In the genomic region with DNA sequence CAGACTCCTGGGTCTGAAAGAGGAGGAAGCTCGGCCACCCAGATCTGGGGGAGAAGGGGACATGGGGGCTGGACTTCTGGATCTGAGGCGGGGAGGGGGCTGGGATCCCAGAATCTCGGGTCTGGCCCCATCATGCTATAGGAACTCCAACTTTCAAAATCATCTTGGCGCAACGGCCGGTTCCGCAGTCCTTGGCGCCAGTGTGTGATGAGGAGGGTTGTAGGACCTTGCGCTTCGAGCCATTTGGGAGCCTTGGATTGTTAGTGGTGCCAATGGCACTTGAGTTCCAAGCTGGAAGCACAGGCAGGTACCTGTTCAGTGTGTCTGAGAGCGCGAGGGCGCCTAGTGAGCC, we compare ENCODE assay signal across 9 cellular contexts. TPM values are rescaled to one million over a fixed set of nuclear protein-coding genes. Genes with fewer than 3 reads are reported as not detected.
DNase-seq lines count a peak whose midpoint lies in the region; ATAC-seq and TF ChIP-seq lines count a peak whose summit lies in the region.
"Had no signal": no experiment of that assay in that cellular context is flagged by ENCODE, and none has a peak within 500 bp of the region (broad histone marks: within the 10 kb centered on the region; RNA-seq: fewer than 3 reads in every experiment).

No MANE protein-coding gene starts in this region.

- H3K9ac ChIP-seq in smooth muscle cell (ENCODE audit: low read depth): peak overlapping the region; percentile 82

- H3K27me3 Mint-ChIP-seq in HFFc6 (ENCODE audit: insufficient read depth) (peaks cover 2% of the 10 kb centered on the region; the same call in 1 of the 2 replicates), WTC11 (ENCODE audit: low read depth) (no peaks in the 10 kb centered on the region)

- H3K27ac Mint-ChIP-seq in HFFc6 (peak overlapping the region; percentile 95), WTC11 (peak overlapping the region; percentile 97)

- no peaks in the 10 kb centered on the region for H3K9me3 ChIP-seq in hepatocyte (ENCODE audit: low read depth)
- no peaks in the 10 kb centered on the region for H3K9me3 ChIP-seq in smooth muscle cell (replicated peaks; ENCODE audit: low read depth)

- H3K36me3 Mint-ChIP-seq in HFFc6 (ENCODE audit: low read depth): peaks cover 24% of the 10 kb centered on the region
- H3K36me3 Mint-ChIP-seq in WTC11: peaks cover 12% of the 10 kb centered on the region

- H3K4me3 Mint-ChIP-seq in HFFc6: peak overlapping the region; percentile 99
- H3K4me3 Mint-ChIP-seq in WTC11: peak overlapping the region; percentile 99

- DNase-seq in HFFc6 (no peak), WTC11 (ENCODE audit: low spot score) (no peak), hepatocyte (ENCODE audit: low spot score) (no peak), smooth muscle cell (lab: John Stamatoyannopoulos, UW; ENCODE audit: unreplicated experiment) (no peak), DMS79 (lab: John Stamatoyannopoulos, UW) (no peak), NCI-H2171 treated with DMSO at 0.1 percent for 48 hours (lab: John Stamatoyannopoulos, UW) (no peak)
- DNase-seq in stimulated activated CD4-positive, alpha-beta T cell treated with anti-CD3 and anti-CD28 coated beads, Interleukin-4, amount 100 ng/mL, for 24 hours: no peak

- 6% methylated on average over 11 of the region's 13 CpGs for WGBS in hepatocyte (ENCODE audit: low lambda C conversion rate, missing lambda C conversion rate)
- WGBS in smooth muscle cell (ENCODE audit: low lambda C conversion rate): 5% methylated on average over 12 of the region's 13 CpGs

- H2AFZ ChIP-seq in hepatocyte: peak overlapping the region; percentile 17
- H2AFZ ChIP-seq in smooth muscle cell (ENCODE audit: low read depth): peak overlapping the region; percentile 21

- no peaks in the 10 kb centered on the region for H3K36me3 ChIP-seq in hepatocyte (replicated peaks; ENCODE audit: insufficient read depth, low read depth)
- H3K36me3 ChIP-seq in smooth muscle cell (ENCODE audit: low read depth): no peaks in the 10 kb centered on the region

- POLR2A ChIA-PET in WTC11 (lab: Charles Lee): interaction anchor here (0.6 to 2.1 kb wide), 6 partner anchors 23 to 363 kb away, joined by 3 to 10 read pairs (median 4); no protein-coding TSS in a partner anchor

- H3K4me1 Mint-ChIP-seq in HFFc6 (ENCODE audit: low read depth): peaks cover 38% of the 10 kb centered on the region
- H3K4me1 Mint-ChIP-seq in WTC11: peaks cover 31% of the 10 kb centered on the region

- H3K79me2 ChIP-seq in hepatocyte (peaks cover 72% of the 10 kb centered on the region), smooth muscle cell (ENCODE audit: low read depth) (peaks cover 71% of the 10 kb centered on the region)

- CTCF ChIA-PET in WTC11 (lab: Charles Lee): interaction anchor here (0.6 to 3.4 kb wide), 58 partner anchors 10 to 819 kb away, joined by 3 to 60 read pairs (median 8); a partner anchor contains a TSS

- no peaks in the 10 kb centered on the region for H3K9me2 ChIP-seq in hepatocyte (replicated peaks; ENCODE audit: insufficient read depth)

- peak overlapping the region; percentile 27 for H3K4me3 ChIP-seq in hepatocyte
- peak overlapping the region; percentile 86 for H3K4me3 ChIP-seq in smooth muscle cell

- H3K27ac ChIP-seq in hepatocyte (peak overlapping the region; percentile 72), smooth muscle cell (ENCODE audit: low read depth) (peak overlapping the region; percentile 7)

- no peaks in the 10 kb centered on the region for H3K27me3 ChIP-seq in hepatocyte
- no peaks in the 10 kb centered on the region for H3K27me3 ChIP-seq in smooth muscle cell (ENCODE audit: low read depth)

- peaks cover 4% of the 10 kb centered on the region for H4K20me1 ChIP-seq in hepatocyte (ENCODE audit: insufficient read depth, poor library complexity, severe bottlenecking)
- H4K20me1 ChIP-seq in smooth muscle cell (ENCODE audit: low read depth): peaks cover 39% of the 10 kb centered on the region

- no peaks in the 10 kb centered on the region for H3K9me3 Mint-ChIP-seq in HFFc6
- no peaks in the 10 kb centered on the region for H3K9me3 Mint-ChIP-seq in WTC11

- ATAC-seq in WTC11 (no peak), HG03571 (IDR thresholded peaks at IDR 0.05; ENCODE audit: unreplicated experiment) (no peak)

- peak overlapping the region; percentile 92 for H3K4me2 ChIP-seq in hepatocyte
- H3K4me2 ChIP-seq in smooth muscle cell: peak overlapping the region; percentile 100

- TF ChIP-seq CTCF in HFFc6 (IDR thresholded peaks at IDR 0.05): no peak
- no peak for TF ChIP-seq CTCF in WTC11 (IDR thresholded peaks at IDR 0.05)
- no peak for TF ChIP-seq CTCF in hepatocyte (IDR thresholded peaks at IDR 0.05; ENCODE audit: poor library complexity)
- no peak for TF ChIP-seq CTCF in smooth muscle cell (IDR thresholded peaks at IDR 0.05; ENCODE audit: borderline replicate concordance, insufficient read depth, poor library complexity, severe bottlenecking)

- H3F3A ChIP-seq in smooth muscle cell (ENCODE audit: low read depth): no peaks in the 10 kb centered on the region

- H3K4me1 ChIP-seq in hepatocyte (ENCODE audit: insufficient read depth) (peaks cover 18% of the 10 kb centered on the region), smooth muscle cell (ENCODE audit: low read depth) (peaks cover 16% of the 10 kb centered on the region)

TF ChIP-seq in WTC11, 78 proteins besides CTCF, POLR2A, EP300 and RAD21:
- TF ChIP-seq, protein P1, sequence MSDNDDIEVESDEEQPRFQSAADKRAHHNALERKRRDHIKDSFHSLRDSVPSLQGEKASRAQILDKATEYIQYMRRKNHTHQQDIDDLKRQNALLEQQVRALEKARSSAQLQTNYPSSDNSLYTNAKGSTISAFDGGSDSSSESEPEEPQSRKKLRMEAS (CRISPR knock-in tag; IDR thresholded peaks at IDR 0.05): no peak
- no peak for TF ChIP-seq ZNF396 (CRISPR knock-in tag; IDR thresholded peaks at IDR 0.05; ENCODE audit: borderline replicate concordance)

RNA-seq across cellular contexts. Expression of a gene that starts 0.3 kb away (rescaled TPM):
- total RNA-seq in HFFc6 (2021; fragmentation: NEBNext Ultra II Directional; extraction: Animal tissue kit (Norgen Biotek cat#: 25700)): 100 to 1,000 TPM; 131 to 161 (median 159) TPM
- total RNA-seq in WTC11 (2021) (168 to 178 TPM (median 169 TPM) in 3 replicates), hepatocyte (62.9 and 72.1 TPM in 2 replicates), smooth muscle cell (74.3 and 89.4 TPM in 2 replicates)
- polyA plus RNA-seq in hepatocyte (79.6 and 84.9 TPM in 2 replicates), smooth muscle cell (117 and 123 TPM in 2 replicates)

RNA-seq across cellular contexts. Expression of a gene that starts 0.9 kb away (rescaled TPM):
- 10 to 100 TPM; 76.0 to 90.8 (median 87.5) TPM for total RNA-seq in HFFc6 (2021; fragmentation: NEBNext Ultra II Directional; extraction: Animal tissue kit (Norgen Biotek cat#: 25700))
- total RNA-seq in WTC11 (2021) (45.9 to 52.0 TPM (median 46.1 TPM) in 3 replicates), hepatocyte (29.2 and 37.4 TPM in 2 replicates), smooth muscle cell (40.8 and 58.1 TPM in 2 replicates)
- polyA plus RNA-seq in hepatocyte (45.9 and 54.8 TPM in 2 replicates), smooth muscle cell (75.2 and 82.6 TPM in 2 replicates)

RNA-seq across cellular contexts. Expression of a gene that starts 22.9 kb away (rescaled TPM):
- total RNA-seq in HFFc6 (2021; fragmentation: NEBNext Ultra II Directional; extraction: Animal tissue kit (Norgen Biotek cat#: 25700)): under 1 TPM in 1 of 6 experiments, not detected in 5; 0.46 TPM
- total RNA-seq in WTC11 (2021): 1.3 TPM in 1 of 3 replicates, not detected in the others
- not detected in 2 replicates for total RNA-seq in hepatocyte
- polyA plus RNA-seq in hepatocyte: not detected in 2 replicates
- not detected in 2 replicates for total RNA-seq in smooth muscle cell
- 0.39 TPM in 1 of 2 replicates, not detected in the other for polyA plus RNA-seq in smooth muscle cell
- total RNA-seq: myocyte had no signal

RNA-seq across cellular contexts. Expression of a gene that starts 28.9 kb away (rescaled TPM):
- 1,000 to 10,000 TPM; 2,438 to 4,450 (median 3,824) TPM for total RNA-seq in HFFc6 (2021; fragmentation: NEBNext Ultra II Directional; extraction: Animal tissue kit (Norgen Biotek cat#: 25700))
- total RNA-seq in WTC11 (2021): 1,061 to 1,225 TPM (median 1,202 TPM) in 3 replicates
- total RNA-seq in hepatocyte: 8,878 and 9,969 TPM in 2 replicates
- polyA plus RNA-seq in hepatocyte: 13,723 and 15,987 TPM in 2 replicates
- total RNA-seq in smooth muscle cell: 5,371 and 5,904 TPM in 2 replicates
- 11,768 and 12,053 TPM in 2 replicates for polyA plus RNA-seq in smooth muscle cell

RNA-seq across cellular contexts. Expression of a gene that starts 30.1 kb away (rescaled TPM):
- not detected for total RNA-seq in HFFc6 (2021; fragmentation: NEBNext Ultra II Directional; extraction: Animal tissue kit (Norgen Biotek cat#: 25700))
- not detected in 3 replicates for total RNA-seq in WTC11 (2021)
- 1.1 TPM in 1 of 2 replicates, not detected in the other for total RNA-seq in hepatocyte
- not detected in 2 replicates for polyA plus RNA-seq in hepatocyte
- total RNA-seq in smooth muscle cell: not detected in 2 replicates
- 0.45 and 1.8 TPM in 2 replicates for polyA plus RNA-seq in smooth muscle cell
- total RNA-seq: myocyte had no signal
